13 cellular contexts compared by ENCODE assay signal in the genomic region with DNA sequence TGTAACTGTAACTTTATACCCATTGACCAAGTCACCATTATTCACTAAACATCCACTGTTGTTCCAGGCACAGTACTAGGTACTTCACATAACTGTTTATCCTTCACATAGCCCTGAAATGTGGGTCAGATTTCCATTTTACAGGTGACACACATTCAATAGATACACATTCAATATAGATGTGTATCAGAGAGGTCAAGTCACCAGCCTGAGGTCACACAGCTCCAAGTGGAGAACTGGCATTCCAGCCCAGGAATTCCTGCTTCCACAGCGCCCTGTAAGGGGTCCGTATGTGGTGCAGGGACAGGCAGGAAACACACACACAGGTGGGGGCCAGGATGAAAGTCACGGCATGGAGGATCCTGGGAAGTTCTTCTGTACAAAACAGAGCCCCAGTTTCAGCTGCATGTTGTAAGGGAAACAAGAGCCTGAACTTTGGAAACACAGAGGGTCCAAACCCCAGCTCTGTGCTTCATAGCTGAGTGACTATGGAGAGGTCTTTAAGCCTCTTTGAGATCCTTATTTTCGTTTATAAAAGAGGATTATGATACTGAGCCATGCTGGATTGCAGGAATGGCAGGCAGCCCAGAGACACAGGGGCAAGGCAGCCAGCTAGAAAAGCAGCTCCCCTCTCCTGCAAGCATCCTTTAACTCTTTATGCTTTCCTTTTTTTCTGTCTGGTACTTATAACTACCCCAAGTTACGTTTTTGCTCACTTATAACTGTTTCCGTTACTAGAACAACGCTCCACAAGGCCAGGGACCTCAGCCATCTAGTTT. TPM values are rescaled to one million over a fixed set of nuclear protein-coding genes. Genes with fewer than 3 reads are reported as not detected.
DNase-seq lines count a peak whose midpoint lies in the region; ATAC-seq and TF ChIP-seq lines count a peak whose summit lies in the region.
"Had no signal": no experiment of that assay in that cellular context is flagged by ENCODE, and none has a peak within 500 bp of the region (broad histone marks: within the 10 kb centered on the region; RNA-seq: fewer than 3 reads in every experiment).

No MANE protein-coding gene starts in this region.

- ATAC-seq in HG03025 (IDR thresholded peaks at IDR 0.05; ENCODE audit: low FRiP score, unreplicated experiment) (no peak), GM18870 (IDR thresholded peaks at IDR 0.05; ENCODE audit: unreplicated experiment) (no peak)
- ATAC-seq: Panc1 had no signal

- H3K36me3 ChIP-seq in subcutaneous abdominal adipose tissue (ENCODE audit: control insufficient read depth in 5 of 5, insufficient read depth in 5 of 5, low read length in 5 of 5), result peaks cover 7 to 33% (median 26%) of the 10 kb centered on the region in 5 donors

- H3K27ac ChIP-seq in dorsolateral prefrontal cortex, result peak overlapping the region in 33 of 59 donors; percentile 0 to 74 (median 34)
- peak overlapping the region; percentile 40 for H3K27ac ChIP-seq in subcutaneous abdominal adipose tissue (ENCODE audit: low read depth, low read length)

- no peak for TF ChIP-seq CTCF in dorsolateral prefrontal cortex (IDR thresholded peaks at IDR 0.05 in 54 of 56, conservative IDR thresholded peaks at IDR 0.05 in 2 of 56; ENCODE audit: low read depth in 1 of 56, partially characterized antibody in 56 of 56)

- peak overlapping the region in 1 of 5 donors; percentile 47 for H3K9ac ChIP-seq in subcutaneous abdominal adipose tissue (ENCODE audit: low read length in 5 of 5)

- H3K4me3 ChIP-seq in dorsolateral prefrontal cortex (no peak overlapping the region), subcutaneous abdominal adipose tissue (ENCODE audit: low read depth in 1 of 5, low read length in 5 of 5) (no peak overlapping the region)

- intact Hi-C loops in dorsolateral prefrontal cortex (cut with DNase I), result no loop called here

- H3K4me1 ChIP-seq in subcutaneous abdominal adipose tissue (ENCODE audit: control insufficient read depth in 5 of 5, insufficient read depth in 5 of 5, low read length in 5 of 5), result peaks cover 0 to 8% (median 3%) of the 10 kb centered on the region in 5 donors

- peak; percentile 72 for DNase-seq in D341Med (ENCODE audit: low spot score)
- DNase-seq in NCI-H524 (lab: John Stamatoyannopoulos, UW), result peak; percentile 86 to 96
- DNase-seq in dorsolateral prefrontal cortex, result no peak
- DNase-seq in NCI-H1048 (lab: John Stamatoyannopoulos, UW), result no peak
- DNase-seq: Caco-2; CD4-positive, CD25-positive, alpha-beta regulatory T cell; GOT3; NCI-H187 treated with DMSO at 0.1 percent for 48 hours; NCI-H446 had no signal

- H3K9me3 ChIP-seq in subcutaneous abdominal adipose tissue (ENCODE audit: control insufficient read depth in 5 of 5, low read length in 5 of 5), result no peaks in the 10 kb centered on the region
- H3K9me3 ChIP-seq: Caco-2 had no signal

- H3K27me3 ChIP-seq in dorsolateral prefrontal cortex (no peaks in the 10 kb centered on the region), subcutaneous abdominal adipose tissue (ENCODE audit: control insufficient read depth in 5 of 5, insufficient read depth in 4 of 5, low read length in 5 of 5) (no peaks in the 10 kb centered on the region)

RNA-seq across cellular contexts. Expression of a gene that starts 50.3 kb away (rescaled TPM):
- total RNA-seq in dorsolateral prefrontal cortex, result 100 to 1,000 TPM in 25 of 120 experiments, 10 to 100 TPM in 95; 58.4 to 196 (median 82.9) TPM

Comparison
In these comparisons a context has a peak if more than half of its experiments do, and no peak if none do; other contexts are left out.
1. DNase-seq: peak in D341Med (single experiment) and NCI-H524 (2 of 2); none in dorsolateral prefrontal cortex (0 of 10) and NCI-H1048 (single experiment).